24 cellular contexts compared by ENCODE assay signal in genomic region chr5:14732991-14733390, GRCh38.
"Had no signal": no experiment of that assay in that cellular context is flagged by ENCODE, and none has a peak within 500 bp of the region (broad histone marks: within the 10 kb centered on the region; RNA-seq: fewer than 3 reads in every experiment).

No MANE protein-coding gene starts in this region.

- ATAC-seq: left ventricle myocardium superior; natural killer cell treated with Interleukin-12 subunit alpha and Interleukin-12 subunit beta and Interleukin-15 and Interleukin-18, amount 100 ng/mL, for 72 hours; right cardiac atrium had no signal

- H3K27ac Mint-ChIP-seq: activated B cell treated with CpG ODN at 0.5 μM for 24 hours; activated naive CD8-positive, alpha-beta T cell treated with anti-CD3 and anti-CD28 coated beads for 36 hours; natural killer cell treated with Interleukin-12 subunit alpha and Interleukin-12 subunit beta and Interleukin-15 and Interleukin-18, amount 100 ng/mL, for 72 hours; progenitor cell of endocrine pancreas had no signal

- H3K9me3 Mint-ChIP-seq: activated B cell treated with CpG ODN at 0.5 μM for 24 hours; activated naive CD8-positive, alpha-beta T cell treated with anti-CD3 and anti-CD28 coated beads for 36 hours; brain; natural killer cell treated with Interleukin-12 subunit alpha and Interleukin-12 subunit beta and Interleukin-15 and Interleukin-18, amount 100 ng/mL, for 72 hours had no signal

- H3K4me3 ChIP-seq: skin epidermis, tibial nerve had no signal

- DNase-seq: activated B cell treated with CpG ODN at 0.5 μM for 24 hours; activated CD4-positive, alpha-beta T cell treated with anti-CD3 and anti-CD28 coated beads for 48 hours; activated effector memory CD4-positive, alpha-beta T cell treated with Interleukin-2 at 50 U/mL for 16 hours; activated naive CD8-positive, alpha-beta T cell treated with anti-CD3 and anti-CD28 coated beads for 36 hours; amygdala; central memory CD4-positive, alpha-beta T cell; cortex of kidney; effector memory CD4-positive, alpha-beta T cell; foreskin fibroblast; head of caudate nucleus; kidney glomerular epithelial cell; left ventricle myocardium superior; mesendoderm; occipital lobe; right cardiac atrium; stimulated activated CD4-positive, alpha-beta T cell treated with anti-CD3 and anti-CD28 coated beads, Interleukin-15, amount 100 ng/mL, for 24 hours; stimulated activated CD4-positive, alpha-beta T cell treated with anti-CD3 and anti-CD28 coated beads, Interleukin-4, amount 100 ng/mL, for 1 hour; stimulated activated naive CD4-positive, alpha-beta T cell; T-helper 2 cell had no signal

- H3K36me3 Mint-ChIP-seq: natural killer cell treated with Interleukin-12 subunit alpha and Interleukin-12 subunit beta and Interleukin-15 and Interleukin-18, amount 100 ng/mL, for 72 hours had no signal

- H3K9me3 ChIP-seq: tibial nerve had no signal

- H3K4me3 Mint-ChIP-seq: activated B cell treated with CpG ODN at 0.5 μM for 24 hours; activated naive CD8-positive, alpha-beta T cell treated with anti-CD3 and anti-CD28 coated beads for 36 hours; brain; natural killer cell treated with Interleukin-12 subunit alpha and Interleukin-12 subunit beta and Interleukin-15 and Interleukin-18, amount 100 ng/mL, for 72 hours had no signal

- H3K27me3 ChIP-seq: tibial nerve had no signal

- H3K27me3 Mint-ChIP-seq: activated B cell treated with CpG ODN at 0.5 μM for 24 hours; activated naive CD8-positive, alpha-beta T cell treated with anti-CD3 and anti-CD28 coated beads for 36 hours; brain; natural killer cell treated with Interleukin-12 subunit alpha and Interleukin-12 subunit beta and Interleukin-15 and Interleukin-18, amount 100 ng/mL, for 72 hours; progenitor cell of endocrine pancreas had no signal

- H3K27ac ChIP-seq: tibial nerve had no signal

- H3K4me1 Mint-ChIP-seq: activated B cell treated with CpG ODN at 0.5 μM for 24 hours; activated naive CD8-positive, alpha-beta T cell treated with anti-CD3 and anti-CD28 coated beads for 36 hours had no signal
